In the genomic region with DNA sequence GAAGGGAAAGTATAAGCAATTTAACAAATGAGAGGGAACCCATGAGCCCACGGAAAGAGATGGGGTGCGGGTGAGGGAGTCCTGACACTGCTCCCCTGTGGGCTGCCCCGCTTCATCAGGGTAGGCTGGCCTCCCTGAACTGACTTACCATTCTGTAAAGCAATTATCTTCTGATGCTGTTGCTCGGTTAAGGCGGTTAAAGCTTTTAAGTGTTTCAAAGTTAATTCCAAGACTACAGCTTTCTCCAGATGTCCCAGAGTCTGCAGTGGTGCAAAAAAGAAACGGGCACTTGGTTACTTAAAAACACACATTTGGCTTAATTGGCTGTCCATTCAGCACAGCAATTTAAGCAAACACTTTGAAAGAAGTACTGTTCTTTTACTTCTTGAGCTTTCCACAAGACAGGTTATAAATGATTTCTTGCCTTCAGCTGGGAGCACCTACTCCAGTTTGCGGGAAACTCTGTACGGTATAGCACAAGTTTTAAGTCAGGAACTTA, we compare ENCODE assay signal across 8 cellular contexts. TPM values are rescaled to one million over a fixed set of nuclear protein-coding genes. Genes with fewer than 3 reads are reported as not detected.
DNase-seq lines count a peak whose midpoint lies in the region; ATAC-seq and TF ChIP-seq lines count a peak whose summit lies in the region.

No MANE protein-coding gene starts in this region.

- H4K20me1 ChIP-seq in fibroblast of lung (ENCODE audit: control insufficient read depth, extremely low read depth, insufficient read depth, low read length): no peaks in the 10 kb centered on the region

- peak overlapping the region; percentile 62 for H2AFZ ChIP-seq in fibroblast of lung (ENCODE audit: low read length)

- ATAC-seq in SK-N-SH treated with all-trans-retinoic acid at 6 μM for 48 hours (peak; percentile 1; the same call in 2 of the 3 replicates), HG02588 (IDR thresholded peaks at IDR 0.05; ENCODE audit: unreplicated experiment) (no peak)

- H3K27ac ChIP-seq in fibroblast of lung (ENCODE audit: insufficient read depth, low read length): peak overlapping the region; percentile 45

- H3K36me3 ChIP-seq in fibroblast of lung (ENCODE audit: control insufficient read depth, insufficient read depth, low read length): no peaks in the 10 kb centered on the region

- no peaks in the 10 kb centered on the region for H3K27me3 ChIP-seq in fibroblast of lung (ENCODE audit: control insufficient read depth, insufficient read depth, low read length)

- peak overlapping the region; percentile 8 for H3K9ac ChIP-seq in fibroblast of lung (ENCODE audit: insufficient read depth, low read length)

- H3K4me3 ChIP-seq in GM12864 (ENCODE audit: low read depth, low read length): peak overlapping the region; percentile 62
- H3K4me3 ChIP-seq in fibroblast of lung (replicated peaks in 1 of 4; ENCODE audit: control extremely low read depth in 1 of 4, insufficient read depth in 1 of 4, low read depth in 3 of 4, low read length in 4 of 4): peak overlapping the region; percentile 54 to 68 (median 64)

- H3K9me3 ChIP-seq in fibroblast of lung (ENCODE audit: control insufficient read depth, insufficient read depth, low read depth, low read length): no peaks in the 10 kb centered on the region

- TF ChIP-seq CTCF in GM12864 (IDR thresholded peaks at IDR 0.05; ENCODE audit: low read depth, low read length, missing control alignments): no peak
- no peak for TF ChIP-seq CTCF in fibroblast of lung (conservative IDR thresholded peaks at IDR 0.05 in 1 of 2, IDR thresholded peaks at IDR 0.05 in 1 of 2; ENCODE audit: low read depth in 1 of 2, low read length in 2 of 2)

- H3K4me1 ChIP-seq in fibroblast of lung (ENCODE audit: control insufficient read depth, extremely low read depth, insufficient read depth, low read length): peaks cover 3% of the 10 kb centered on the region

- no peaks in the 10 kb centered on the region for H3K79me2 ChIP-seq in fibroblast of lung (ENCODE audit: control insufficient read depth, insufficient read depth, low read length)

- peak overlapping the region; percentile 64 for H3K4me2 ChIP-seq in fibroblast of lung (ENCODE audit: extremely low read depth, insufficient read depth, low read length)

- DNase-seq in GM12864 (ENCODE audit: low read depth) (no peak), fibroblast of lung (ENCODE audit: low read depth in 2 of 2) (peak; percentile 37 to 39), renal cortical epithelial cell (ENCODE audit: low read depth) (peak; percentile 36), NCI-H526 treated with DMSO at 0.1 percent for 48 hours (lab: John Stamatoyannopoulos, UW) (no peak), DMS153 treated with DMSO at 0.1 percent for 48 hours (lab: John Stamatoyannopoulos, UW; ENCODE audit: unreplicated experiment) (no peak)
- DNase-seq in stimulated activated CD4-positive, alpha-beta T cell treated with anti-CD3 and anti-CD28 coated beads, Interleukin-4, amount 100 ng/mL, for 4 hours: no peak

TF ChIP-seq in SK-N-SH treated with all-trans-retinoic acid at 6 μM for 48 hours, 23 proteins besides CTCF, POLR2A, EP300 and RAD21:
- TF ChIP-seq ZFP30 (CRISPR knock-in tag; IDR thresholded peaks at IDR 0.05): no peak
- no peak for TF ChIP-seq ZFP3 (CRISPR knock-in tag; IDR thresholded peaks at IDR 0.05)
- TF ChIP-seq PPARA (CRISPR knock-in tag; IDR thresholded peaks at IDR 0.05; ENCODE audit: borderline replicate concordance): no peak
- no peak for TF ChIP-seq SNAI2 (CRISPR knock-in tag; IDR thresholded peaks at IDR 0.05)
- no peak for TF ChIP-seq TOX (CRISPR knock-in tag; IDR thresholded peaks at IDR 0.05; ENCODE audit: borderline replicate concordance)
- TF ChIP-seq ZNF8 (CRISPR knock-in tag; IDR thresholded peaks at IDR 0.05): no peak
- no peak for TF ChIP-seq PATZ1 (CRISPR knock-in tag; IDR thresholded peaks at IDR 0.05; ENCODE audit: borderline replicate concordance)
- no peak for TF ChIP-seq ARNTL (CRISPR knock-in tag; IDR thresholded peaks at IDR 0.05; ENCODE audit: borderline replicate concordance, low read depth)
- no peak for TF ChIP-seq RARB (CRISPR knock-in tag; IDR thresholded peaks at IDR 0.05)
- TF ChIP-seq BACH2 (CRISPR knock-in tag; IDR thresholded peaks at IDR 0.05; ENCODE audit: borderline replicate concordance): no peak
- no peak for TF ChIP-seq ESRRG (CRISPR knock-in tag; IDR thresholded peaks at IDR 0.05)
- no peak for TF ChIP-seq ZNF565 (CRISPR knock-in tag; conservative IDR thresholded peaks at IDR 0.05; ENCODE audit: low read depth)
- no peak for TF ChIP-seq ISL1 (CRISPR knock-in tag; IDR thresholded peaks at IDR 0.05)
- TF ChIP-seq, protein P1, sequence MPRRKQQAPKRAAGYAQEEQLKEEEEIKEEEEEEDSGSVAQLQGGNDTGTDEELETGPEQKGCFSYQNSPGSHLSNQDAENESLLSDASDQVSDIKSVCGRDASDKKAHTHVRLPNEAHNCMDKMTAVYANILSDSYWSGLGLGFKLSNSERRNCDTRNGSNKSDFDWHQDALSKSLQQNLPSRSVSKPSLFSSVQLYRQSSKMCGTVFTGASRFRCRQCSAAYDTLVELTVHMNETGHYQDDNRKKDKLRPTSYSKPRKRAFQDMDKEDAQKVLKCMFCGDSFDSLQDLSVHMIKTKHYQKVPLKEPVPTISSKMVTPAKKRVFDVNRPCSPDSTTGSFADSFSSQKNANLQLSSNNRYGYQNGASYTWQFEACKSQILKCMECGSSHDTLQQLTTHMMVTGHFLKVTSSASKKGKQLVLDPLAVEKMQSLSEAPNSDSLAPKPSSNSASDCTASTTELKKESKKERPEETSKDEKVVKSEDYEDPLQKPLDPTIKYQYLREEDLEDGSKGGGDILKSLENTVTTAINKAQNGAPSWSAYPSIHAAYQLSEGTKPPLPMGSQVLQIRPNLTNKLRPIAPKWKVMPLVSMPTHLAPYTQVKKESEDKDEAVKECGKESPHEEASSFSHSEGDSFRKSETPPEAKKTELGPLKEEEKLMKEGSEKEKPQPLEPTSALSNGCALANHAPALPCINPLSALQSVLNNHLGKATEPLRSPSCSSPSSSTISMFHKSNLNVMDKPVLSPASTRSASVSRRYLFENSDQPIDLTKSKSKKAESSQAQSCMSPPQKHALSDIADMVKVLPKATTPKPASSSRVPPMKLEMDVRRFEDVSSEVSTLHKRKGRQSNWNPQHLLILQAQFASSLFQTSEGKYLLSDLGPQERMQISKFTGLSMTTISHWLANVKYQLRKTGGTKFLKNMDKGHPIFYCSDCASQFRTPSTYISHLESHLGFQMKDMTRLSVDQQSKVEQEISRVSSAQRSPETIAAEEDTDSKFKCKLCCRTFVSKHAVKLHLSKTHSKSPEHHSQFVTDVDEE (CRISPR knock-in tag; IDR thresholded peaks at IDR 0.05): no peak
- TF ChIP-seq CREB5 (CRISPR knock-in tag; IDR thresholded peaks at IDR 0.05; ENCODE audit: low read depth): no peak
- no peak for TF ChIP-seq TCF4 (CRISPR knock-in tag; IDR thresholded peaks at IDR 0.05; ENCODE audit: borderline replicate concordance)
- no peak for TF ChIP-seq CSDC2 (CRISPR knock-in tag; IDR thresholded peaks at IDR 0.05)
- TF ChIP-seq ZNF70 (CRISPR knock-in tag; IDR thresholded peaks at IDR 0.05): no peak

RNA-seq across cellular contexts. Expression of gene BHLHE41, which starts 1.3 kb away (rescaled TPM):
- 0.51 and 2.3 TPM in 2 replicates for total RNA-seq in fibroblast of lung
- polyA plus RNA-seq in fibroblast of lung: 2.4 and 7.4 TPM in 2 replicates
- polyA plus RNA-seq in fibroblast of lung (2012): 2.9 and 5.8 TPM in 2 replicates
- 1.1 and 15.1 TPM in 2 replicates for polyA minus RNA-seq in fibroblast of lung (ENCODE audit: low replicate concordance)
- 6.1 and 16.0 TPM in 2 replicates for total RNA-seq in renal cortical epithelial cell

Comparison
In these comparisons a context has a peak if more than half of its experiments do, and no peak if none do; other contexts are left out.
1. DNase-seq: peak in fibroblast of lung (2 of 2) and renal cortical epithelial cell (single experiment); none in GM12864 (single experiment), NCI-H526 treated with DMSO at 0.1 percent for 48 hours (single experiment), stimulated activated CD4-positive, alpha-beta T cell treated with anti-CD3 and anti-CD28 coated beads, Interleukin-4, amount 100 ng/mL, for 4 hours (0 of 2) and DMS153 treated with DMSO at 0.1 percent for 48 hours (single experiment).